ENCODE assay signal across 8 cellular contexts in genomic region chr9:109411818-109412352, GRCh38.
DNase-seq lines count a peak whose midpoint lies in the region; ATAC-seq, FAIRE-seq and TF ChIP-seq lines count a peak whose summit lies in the region.

No MANE protein-coding gene starts in this region.

- intact Hi-C loops in mucosa of descending colon (cut with DNase I, micrococcal nuclease): no loop called here

- no peak overlapping the region for H3K27ac Mint-ChIP-seq in activated naive CD4-positive, alpha-beta T cell treated with anti-CD3 and anti-CD28 coated beads, Interleukin-2, amount 10 ng/mL, durations not matched to agents 7 days and 5 days
- no peak overlapping the region for H3K27ac Mint-ChIP-seq in activated CD8-positive, alpha-beta T cell treated with anti-CD3 and anti-CD28 coated beads, Interleukin-2, amount 10 ng/mL, durations not matched to agents 7 days and 5 days
- no peak overlapping the region for H3K27ac Mint-ChIP-seq in effector memory CD8-positive, alpha-beta T cell

- H3K9me3 ChIP-seq in Karpas-422 (ENCODE audit: low read length) (no peaks in the 10 kb centered on the region), mucosa of descending colon (no peaks in the 10 kb centered on the region)

- no peak overlapping the region for H3K4me3 Mint-ChIP-seq in activated naive CD4-positive, alpha-beta T cell treated with anti-CD3 and anti-CD28 coated beads, Interleukin-2, amount 10 ng/mL, durations not matched to agents 7 days and 5 days
- H3K4me3 Mint-ChIP-seq in activated CD8-positive, alpha-beta T cell treated with anti-CD3 and anti-CD28 coated beads, Interleukin-2, amount 10 ng/mL, durations not matched to agents 7 days and 5 days: no peak overlapping the region
- H3K4me3 Mint-ChIP-seq in effector memory CD8-positive, alpha-beta T cell: no peak overlapping the region

- H3K4me1 ChIP-seq in Karpas-422 (ENCODE audit: low read length): no peaks in the 10 kb centered on the region
- H3K4me1 ChIP-seq in mucosa of descending colon (ENCODE audit: low read depth): no peaks in the 10 kb centered on the region

- H3K36me3 ChIP-seq in Karpas-422 (ENCODE audit: insufficient read depth, low read length) (no peaks in the 10 kb centered on the region), mucosa of descending colon (ENCODE audit: low read depth) (no peaks in the 10 kb centered on the region)

- peak; percentile 36 for ATAC-seq in GM21737 (IDR thresholded peaks at IDR 0.05; ENCODE audit: unreplicated experiment)
- ATAC-seq in activated CD8-positive, alpha-beta T cell treated with anti-CD3 and anti-CD28 coated beads, Interleukin-2, amount 10 ng/mL, durations not matched to agents 7 days and 5 days: peak; percentile 63
- ATAC-seq in effector memory CD8-positive, alpha-beta T cell (replicated peaks): no peak
- no peak for ATAC-seq in mucosa of descending colon

- POLR2A ChIA-PET in activated CD8-positive, alpha-beta T cell treated with anti-CD3 and anti-CD28 coated beads, Interleukin-2, amount 10 ng/mL, durations not matched to agents 7 days and 5 days (lab: Charles Lee): interaction anchor here (0.9 to 1.3 kb wide), 3 partner anchors 10 to 29 kb away, joined by 3 to 6 read pairs (median 4); no protein-coding TSS in a partner anchor

- H3K27me3 ChIP-seq in Karpas-422 (ENCODE audit: low read length): no peaks in the 10 kb centered on the region

- peak; percentile 13 for FAIRE-seq in islet of Langerhans (lab: Jason Lieb, UNC)

- no peak overlapping the region for H3K27ac ChIP-seq in Karpas-422 (ENCODE audit: low read length)

- H3K36me3 Mint-ChIP-seq in activated naive CD4-positive, alpha-beta T cell treated with anti-CD3 and anti-CD28 coated beads, Interleukin-2, amount 10 ng/mL, durations not matched to agents 7 days and 5 days: no peaks in the 10 kb centered on the region
- H3K36me3 Mint-ChIP-seq in activated CD8-positive, alpha-beta T cell treated with anti-CD3 and anti-CD28 coated beads, Interleukin-2, amount 10 ng/mL, durations not matched to agents 7 days and 5 days (ENCODE audit: low read depth): no peaks in the 10 kb centered on the region
- no peaks in the 10 kb centered on the region for H3K36me3 Mint-ChIP-seq in effector memory CD8-positive, alpha-beta T cell (ENCODE audit: insufficient read depth)

- H3K9me3 Mint-ChIP-seq in activated naive CD4-positive, alpha-beta T cell treated with anti-CD3 and anti-CD28 coated beads, Interleukin-2, amount 10 ng/mL, durations not matched to agents 7 days and 5 days: no peaks in the 10 kb centered on the region
- no peaks in the 10 kb centered on the region for H3K9me3 Mint-ChIP-seq in activated CD8-positive, alpha-beta T cell treated with anti-CD3 and anti-CD28 coated beads, Interleukin-2, amount 10 ng/mL, durations not matched to agents 7 days and 5 days (ENCODE audit: insufficient read depth)
- H3K9me3 Mint-ChIP-seq in effector memory CD8-positive, alpha-beta T cell: peaks cover 0 to 3% of the 10 kb centered on the region in 2 donors

- H3K4me2 ChIP-seq in Karpas-422 (ENCODE audit: low read depth, low read length, poor library complexity, severe bottlenecking): no peak overlapping the region

- H3K9me2 ChIP-seq in Karpas-422 (replicated peaks; ENCODE audit: insufficient read depth, low read length): no peaks in the 10 kb centered on the region

- no peak overlapping the region for H3K4me3 ChIP-seq in Karpas-422 (ENCODE audit: low read length)
- no peak overlapping the region for H3K4me3 ChIP-seq in mucosa of descending colon

- peaks cover 8% of the 10 kb centered on the region for H3K4me1 Mint-ChIP-seq in activated naive CD4-positive, alpha-beta T cell treated with anti-CD3 and anti-CD28 coated beads, Interleukin-2, amount 10 ng/mL, durations not matched to agents 7 days and 5 days
- H3K4me1 Mint-ChIP-seq in activated CD8-positive, alpha-beta T cell treated with anti-CD3 and anti-CD28 coated beads, Interleukin-2, amount 10 ng/mL, durations not matched to agents 7 days and 5 days (ENCODE audit: low read depth): peaks cover 24% of the 10 kb centered on the region
- H3K4me1 Mint-ChIP-seq in effector memory CD8-positive, alpha-beta T cell (ENCODE audit: low read depth in 2 of 2): no peaks in the 10 kb centered on the region

- no peaks in the 10 kb centered on the region for H3K79me2 ChIP-seq in Karpas-422 (ENCODE audit: low read length)

- no peaks in the 10 kb centered on the region for H4K20me1 ChIP-seq in Karpas-422 (ENCODE audit: insufficient read depth, low read depth, low read length)

- TF ChIP-seq CTCF in mucosa of descending colon (IDR thresholded peaks at IDR 0.05): no peak

- CTCF ChIA-PET in activated naive CD4-positive, alpha-beta T cell treated with anti-CD3 and anti-CD28 coated beads, Interleukin-2, amount 10 ng/mL, durations not matched to agents 7 days and 5 days (lab: Charles Lee): interaction anchor here (0.6 to 3.5 kb wide), 12 partner anchors 9 to 231 kb away, joined by 3 to 19 read pairs (median 3); no protein-coding TSS in a partner anchor
- CTCF ChIA-PET in activated CD8-positive, alpha-beta T cell treated with anti-CD3 and anti-CD28 coated beads, Interleukin-2, amount 10 ng/mL, durations not matched to agents 7 days and 5 days (lab: Charles Lee): interaction anchor here (0.6 to 4.5 kb wide), 17 partner anchors 9 to 650 kb away, joined by 3 to 48 read pairs (median 4); no protein-coding TSS in a partner anchor

- DNase-seq in activated naive CD4-positive, alpha-beta T cell treated with anti-CD3 and anti-CD28 coated beads, Interleukin-2, amount 10 ng/mL, durations not matched to agents 7 days and 5 days: peak; percentile 30
- no peak for DNase-seq in activated naive CD4-positive, alpha-beta T cell (lab: John Stamatoyannopoulos, UW)
- DNase-seq in Karpas-422 (peak; percentile 62), mucosa of descending colon (no peak)
- peak; percentile 49 for DNase-seq in activated CD8-positive, alpha-beta T cell treated with anti-CD3 and anti-CD28 coated beads, Interleukin-2, amount 10 ng/mL, durations not matched to agents 7 days and 5 days
- no peak for DNase-seq in effector memory CD8-positive, alpha-beta T cell

- H3K9ac ChIP-seq in Karpas-422 (ENCODE audit: low read length): no peak overlapping the region

- H2AFZ ChIP-seq in Karpas-422 (ENCODE audit: low read length): no peak overlapping the region; the same call in 1 of the 2 replicates

- H3K27me3 Mint-ChIP-seq in activated naive CD4-positive, alpha-beta T cell treated with anti-CD3 and anti-CD28 coated beads, Interleukin-2, amount 10 ng/mL, durations not matched to agents 7 days and 5 days: peaks cover 31% of the 10 kb centered on the region
- H3K27me3 Mint-ChIP-seq in activated CD8-positive, alpha-beta T cell treated with anti-CD3 and anti-CD28 coated beads, Interleukin-2, amount 10 ng/mL, durations not matched to agents 7 days and 5 days (ENCODE audit: low read depth): peaks cover 11% of the 10 kb centered on the region
- H3K27me3 Mint-ChIP-seq in effector memory CD8-positive, alpha-beta T cell: peaks cover 11 to 18% of the 10 kb centered on the region in 2 donors

Comparison
In these comparisons a context has a peak if more than half of its experiments do, and no peak if none do; other contexts are left out.
1. DNase-seq: peak in activated naive CD4-positive, alpha-beta T cell treated with anti-CD3 and anti-CD28 coated beads, Interleukin-2, amount 10 ng/mL, durations not matched to agents 7 days and 5 days (single experiment), Karpas-422 (single experiment) and activated CD8-positive, alpha-beta T cell treated with anti-CD3 and anti-CD28 coated beads, Interleukin-2, amount 10 ng/mL, durations not matched to agents 7 days and 5 days (single experiment); none in activated naive CD4-positive, alpha-beta T cell (0 of 4), effector memory CD8-positive, alpha-beta T cell (0 of 3) and mucosa of descending colon (0 of 3).
2. ATAC-seq: peak in GM21737 (single experiment) and activated CD8-positive, alpha-beta T cell treated with anti-CD3 and anti-CD28 coated beads, Interleukin-2, amount 10 ng/mL, durations not matched to agents 7 days and 5 days (single experiment); none in effector memory CD8-positive, alpha-beta T cell (single experiment) and mucosa of descending colon (single experiment).